9 cellular contexts compared by ENCODE assay signal in the genomic region with DNA sequence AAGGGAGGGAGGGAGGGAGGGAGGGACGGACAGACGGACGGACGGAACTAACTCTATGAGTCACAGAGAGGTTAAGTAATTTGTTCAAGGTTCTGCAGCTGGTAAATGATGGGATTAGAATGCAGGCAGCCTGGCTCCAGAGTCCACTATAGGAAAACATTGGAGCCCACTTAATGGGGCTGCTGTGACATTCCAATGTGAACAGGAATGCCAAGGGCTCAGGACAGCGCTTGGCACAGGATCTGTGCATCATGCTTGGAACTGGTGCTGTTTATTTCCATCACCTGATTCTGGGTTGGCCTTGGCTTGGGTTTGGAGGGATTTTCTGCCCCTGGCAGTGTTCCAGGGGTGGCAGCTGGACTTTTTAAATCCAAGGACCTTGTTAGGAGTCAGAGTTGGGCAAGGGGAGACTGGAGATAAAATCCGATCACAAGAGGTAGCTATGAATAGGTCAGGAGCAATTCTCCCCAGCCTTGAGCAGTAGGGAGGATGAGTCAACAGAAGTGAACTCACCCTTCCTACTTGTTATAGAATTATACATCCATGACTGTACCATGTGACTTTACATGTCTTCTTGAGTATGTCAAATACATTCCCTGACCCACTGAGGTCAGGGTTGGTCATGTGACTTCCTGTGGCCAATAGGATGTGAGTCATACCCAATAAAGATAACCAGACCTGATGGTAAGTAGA. TPM values are rescaled to one million over a fixed set of nuclear protein-coding genes. Genes with fewer than 3 reads are reported as not detected.
DNase-seq lines count a peak whose midpoint lies in the region; ATAC-seq, FAIRE-seq and TF ChIP-seq lines count a peak whose summit lies in the region.
"Had no signal": no experiment of that assay in that cellular context is flagged by ENCODE, and none has a peak within 500 bp of the region (broad histone marks: within the 10 kb centered on the region; RNA-seq: fewer than 3 reads in every experiment).

No MANE protein-coding gene starts in this region.

- CTCF ChIA-PET in A673 (lab: Charles Lee), result no interaction called here

- peak; percentile 68 for DNase-seq in A673 (ENCODE audit: low spot score)
- DNase-seq in HTR-8/SVneo (ENCODE audit: insufficient read length, low spot score), result peak; percentile 48
- peak; percentile 44 for DNase-seq in astrocyte of the hippocampus (ENCODE audit: low read depth, low spot score)
- peak; percentile 46 for DNase-seq in kidney glomerular epithelial cell (lab: John Stamatoyannopoulos, UW)
- DNase-seq in posterior vena cava (ENCODE audit: low spot score), result no peak
- DNase-seq in SKM-1 treated with dmso at 0.1 percent for 144 hours (lab: John Stamatoyannopoulos, UW; ENCODE audit: unreplicated experiment), result no peak
- DNase-seq in NCI-H187 (lab: John Stamatoyannopoulos, UW), result no peak
- DNase-seq: Caco-2 had no signal

- intact Hi-C loops in A673 (cut with micrococcal nuclease; ENCODE audit: unreplicated experiment) (loop anchor here (10.0 kb wide), 1 partner anchor 196 kb away; no protein-coding TSS in a partner anchor), posterior vena cava (cut with DNase I) (loop anchor here in 1 of 2 donors (10.0 kb wide), 1 partner anchor 196 kb away; no protein-coding TSS in a partner anchor)

- H3K36me3 ChIP-seq in A673 (ENCODE audit: insufficient read depth, low read length, poor library complexity, severe bottlenecking), result no peaks in the 10 kb centered on the region

- H3K27ac ChIP-seq in A673 (ENCODE audit: low read depth, low read length, poor library complexity, severe bottlenecking), result no peak overlapping the region

- H3K4me3 ChIP-seq in A673 (ENCODE audit: low read depth, low read length, poor library complexity, severe bottlenecking), result no peak overlapping the region

- H3K4me1 ChIP-seq in A673 (ENCODE audit: insufficient read depth, low read length, poor library complexity, severe bottlenecking), result no peaks in the 10 kb centered on the region
- H3K4me1 ChIP-seq: Caco-2 had no signal

- FAIRE-seq in HTR-8/SVneo (lab: Jason Lieb, UNC), result peak; percentile 87

- H3K9me3 ChIP-seq in A673 (ENCODE audit: low read depth, low read length, poor library complexity, severe bottlenecking), result peaks cover 13% of the 10 kb centered on the region

- TF ChIP-seq CTCF in A673 (conservative IDR thresholded peaks at IDR 0.05; ENCODE audit: low read depth, low read length), result no peak

- POLR2A ChIA-PET in A673 (lab: Charles Lee; ENCODE audit: low non-redundant PET), result no interaction called here

- H3K27me3 ChIP-seq in A673 (replicated peaks; ENCODE audit: insufficient read depth, low read depth, low read length, poor library complexity), result no peaks in the 10 kb centered on the region

- no peak for ATAC-seq in HG02852 (IDR thresholded peaks at IDR 0.05; ENCODE audit: unreplicated experiment)

- no TSS peak for BruUV-seq in A673 (replicated peaks; lab: Mats Ljungman, UMichigan)

RNA-seq across cellular contexts. Expression of gene HIF3A, which starts 7.8 kb away (rescaled TPM):
- 3.0 and 7.4 TPM in 2 replicates for total RNA-seq in A673 (2021)
- 10 to 100 TPM; 50.0 to 79.8 TPM for total RNA-seq in posterior vena cava

RNA-seq across cellular contexts. Expression of gene PPP5C, which starts 57.8 kb away (rescaled TPM):
- total RNA-seq in A673 (2021) (157 and 164 TPM in 2 replicates), posterior vena cava (10 to 100 TPM; 44.3 to 46.8 TPM)

RNA-seq across cellular contexts. Expression of gene IGFL1, which starts 59.5 kb away (rescaled TPM):
- total RNA-seq in A673 (2021) (not detected in 2 replicates), posterior vena cava (not detected)
- total RNA-seq: Caco-2 had no signal

Comparison
In these comparisons a context has a peak if more than half of its experiments do, and no peak if none do; other contexts are left out.
1. DNase-seq: peak in A673 (single experiment), HTR-8/SVneo (single experiment), astrocyte of the hippocampus (single experiment) and kidney glomerular epithelial cell (single experiment); none in posterior vena cava (single experiment), SKM-1 treated with dmso at 0.1 percent for 144 hours (single experiment) and NCI-H187 (0 of 2).